ENCODE assay signal across 13 cellular contexts in the genomic region with DNA sequence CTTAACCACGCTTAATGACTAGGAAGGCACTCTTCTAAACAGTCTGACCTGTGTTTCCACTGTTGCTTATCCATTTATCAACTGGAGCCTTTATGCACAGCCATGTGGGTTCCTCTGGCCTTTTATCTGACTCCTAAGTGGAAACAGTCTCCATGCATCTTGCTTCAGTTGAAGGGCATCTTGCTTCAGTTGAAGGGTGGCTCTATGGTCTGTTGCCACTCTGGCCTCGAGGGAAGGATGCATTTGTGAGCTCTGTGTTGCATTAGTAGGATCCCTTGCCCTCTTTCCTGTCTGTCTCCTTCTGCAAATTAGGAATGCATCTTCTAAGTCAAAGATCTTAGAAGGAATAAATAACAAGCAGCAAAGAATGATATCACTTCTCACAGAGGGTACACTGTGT. TPM values are rescaled to one million over a fixed set of nuclear protein-coding genes. Genes with fewer than 3 reads are reported as not detected.
A peak's percentile ranks its signal among the peaks of the same experiment; 100 is the strongest.
DNase-seq lines count a peak whose midpoint lies in the region; ATAC-seq and TF ChIP-seq lines count a peak whose summit lies in the region.
"Had no signal": no experiment of that assay in that cellular context is flagged by ENCODE, and none has a peak within 500 bp of the region (broad histone marks: within the 10 kb centered on the region; RNA-seq: fewer than 3 reads in every experiment).

No MANE protein-coding gene starts in this region.

- TF ChIP-seq CTCF in Peyer's patch (IDR thresholded peaks at IDR 0.05) (no peak), fibroblast of villous mesenchyme (IDR thresholded peaks at IDR 0.05; ENCODE audit: insufficient read depth, low read depth, low read length) (no peak), transverse colon (IDR thresholded peaks at IDR 0.05) (no peak)

- H3K27me3 ChIP-seq in Peyer's patch (no peaks in the 10 kb centered on the region), transverse colon (no peaks in the 10 kb centered on the region)

- ATAC-seq in SK-N-SH treated with all-trans-retinoic acid at 6 μM for 48 hours (peak; percentile 43; the same call in 1 of the 3 replicates), GM21529 (IDR thresholded peaks at IDR 0.05; ENCODE audit: unreplicated experiment) (no peak)
- ATAC-seq: GM12878 had no signal

- 69 to 83% methylated on average over 1 to 2 of the region's 2 CpGs for WGBS in transverse colon (ENCODE audit: low coverage in 1 of 2), 2 donors

- in situ Hi-C loops in transverse colon (cut with MboI; ENCODE audit: low pct_ligation_motif_present in 1 of 4, low pct_unique_long_range_greater_than_20kb in 1 of 4, low sequenced_read_pairs in 3 of 4), result no loop called here

- intact Hi-C loops in transverse colon (cut with DNase I; ENCODE audit: low total_unique reads), result no loop called here

- H3K9me3 ChIP-seq in Peyer's patch (no peaks in the 10 kb centered on the region), transverse colon (no peaks in the 10 kb centered on the region)
- H3K9me3 ChIP-seq: HAP-1 had no signal

- TF ChIP-seq POLR2A in Peyer's patch (IDR thresholded peaks at IDR 0.05) (no peak), transverse colon (IDR thresholded peaks at IDR 0.05) (no peak)

- DNase-seq in Peyer's patch (no peak), fibroblast of villous mesenchyme (ENCODE audit: low read depth) (peak; percentile 39), transverse colon (no peak), GOT3 (lab: John Stamatoyannopoulos, UW) (no peak), NCI-H1694 (lab: John Stamatoyannopoulos, UW) (no peak)
- DNase-seq: CD4-positive, alpha-beta memory T cell; DMS79 had no signal

- H3K4me1 ChIP-seq in Peyer's patch, result peaks cover 0 to 24% (median 2%) of the 10 kb centered on the region in 4 donors
- peaks cover 0 to 37% (median 8%) of the 10 kb centered on the region in 4 donors for H3K4me1 ChIP-seq in transverse colon
- H3K4me1 ChIP-seq: HAP-1 had no signal

- H3K4me3 ChIP-seq in Peyer's patch (no peak overlapping the region), fibroblast of villous mesenchyme (ENCODE audit: low read depth, low read length) (no peak overlapping the region), transverse colon (no peak overlapping the region)
- H3K4me3 ChIP-seq: GM12878, HAP-1 had no signal

- H3K27ac ChIP-seq in Peyer's patch (peak overlapping the region; percentile 18 to 85 (median 26)), transverse colon (peak overlapping the region in 3 of 4 donors; percentile 79 to 84 (median 84))
- H3K27ac ChIP-seq: C4-2B had no signal

- H3K36me3 ChIP-seq in Peyer's patch (peaks cover 0 to 30% (median 0%) of the 10 kb centered on the region in 3 donors), transverse colon (peaks cover 0 to 19% (median 0%) of the 10 kb centered on the region in 4 donors)

- TF ChIP-seq EP300 in transverse colon (IDR thresholded peaks at IDR 0.05; ENCODE audit: low read depth), result no peak

TF ChIP-seq in SK-N-SH treated with all-trans-retinoic acid at 6 μM for 48 hours, 23 proteins besides CTCF, POLR2A, EP300 and RAD21:
- peak; percentile 65; the same call in 1 of the 2 replicates for TF ChIP-seq ZNF70 (CRISPR knock-in tag; IDR thresholded peaks at IDR 0.05)
- TF ChIP-seq PPARA (CRISPR knock-in tag; IDR thresholded peaks at IDR 0.05; ENCODE audit: borderline replicate concordance), result 0 out of 2 replicates have a peak, but pooled peaks have one; percentile 29
- TF ChIP-seq, protein P1, sequence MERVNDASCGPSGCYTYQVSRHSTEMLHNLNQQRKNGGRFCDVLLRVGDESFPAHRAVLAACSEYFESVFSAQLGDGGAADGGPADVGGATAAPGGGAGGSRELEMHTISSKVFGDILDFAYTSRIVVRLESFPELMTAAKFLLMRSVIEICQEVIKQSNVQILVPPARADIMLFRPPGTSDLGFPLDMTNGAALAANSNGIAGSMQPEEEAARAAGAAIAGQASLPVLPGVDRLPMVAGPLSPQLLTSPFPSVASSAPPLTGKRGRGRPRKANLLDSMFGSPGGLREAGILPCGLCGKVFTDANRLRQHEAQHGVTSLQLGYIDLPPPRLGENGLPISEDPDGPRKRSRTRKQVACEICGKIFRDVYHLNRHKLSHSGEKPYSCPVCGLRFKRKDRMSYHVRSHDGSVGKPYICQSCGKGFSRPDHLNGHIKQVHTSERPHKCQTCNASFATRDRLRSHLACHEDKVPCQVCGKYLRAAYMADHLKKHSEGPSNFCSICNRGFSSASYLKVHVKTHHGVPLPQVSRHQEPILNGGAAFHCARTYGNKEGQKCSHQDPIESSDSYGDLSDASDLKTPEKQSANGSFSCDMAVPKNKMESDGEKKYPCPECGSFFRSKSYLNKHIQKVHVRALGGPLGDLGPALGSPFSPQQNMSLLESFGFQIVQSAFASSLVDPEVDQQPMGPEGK (CRISPR knock-in tag; IDR thresholded peaks at IDR 0.05; ENCODE audit: borderline replicate concordance), result no peak
- TF ChIP-seq, protein P2, sequence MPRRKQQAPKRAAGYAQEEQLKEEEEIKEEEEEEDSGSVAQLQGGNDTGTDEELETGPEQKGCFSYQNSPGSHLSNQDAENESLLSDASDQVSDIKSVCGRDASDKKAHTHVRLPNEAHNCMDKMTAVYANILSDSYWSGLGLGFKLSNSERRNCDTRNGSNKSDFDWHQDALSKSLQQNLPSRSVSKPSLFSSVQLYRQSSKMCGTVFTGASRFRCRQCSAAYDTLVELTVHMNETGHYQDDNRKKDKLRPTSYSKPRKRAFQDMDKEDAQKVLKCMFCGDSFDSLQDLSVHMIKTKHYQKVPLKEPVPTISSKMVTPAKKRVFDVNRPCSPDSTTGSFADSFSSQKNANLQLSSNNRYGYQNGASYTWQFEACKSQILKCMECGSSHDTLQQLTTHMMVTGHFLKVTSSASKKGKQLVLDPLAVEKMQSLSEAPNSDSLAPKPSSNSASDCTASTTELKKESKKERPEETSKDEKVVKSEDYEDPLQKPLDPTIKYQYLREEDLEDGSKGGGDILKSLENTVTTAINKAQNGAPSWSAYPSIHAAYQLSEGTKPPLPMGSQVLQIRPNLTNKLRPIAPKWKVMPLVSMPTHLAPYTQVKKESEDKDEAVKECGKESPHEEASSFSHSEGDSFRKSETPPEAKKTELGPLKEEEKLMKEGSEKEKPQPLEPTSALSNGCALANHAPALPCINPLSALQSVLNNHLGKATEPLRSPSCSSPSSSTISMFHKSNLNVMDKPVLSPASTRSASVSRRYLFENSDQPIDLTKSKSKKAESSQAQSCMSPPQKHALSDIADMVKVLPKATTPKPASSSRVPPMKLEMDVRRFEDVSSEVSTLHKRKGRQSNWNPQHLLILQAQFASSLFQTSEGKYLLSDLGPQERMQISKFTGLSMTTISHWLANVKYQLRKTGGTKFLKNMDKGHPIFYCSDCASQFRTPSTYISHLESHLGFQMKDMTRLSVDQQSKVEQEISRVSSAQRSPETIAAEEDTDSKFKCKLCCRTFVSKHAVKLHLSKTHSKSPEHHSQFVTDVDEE (CRISPR knock-in tag; IDR thresholded peaks at IDR 0.05), result peak; percentile 96; the same call in 1 of the 2 replicates
- TF ChIP-seq ZNF8 (CRISPR knock-in tag; IDR thresholded peaks at IDR 0.05), result no peak
- TF ChIP-seq GLIS3 (CRISPR knock-in tag; IDR thresholded peaks at IDR 0.05), result 0 out of 2 replicates have a peak, but pooled peaks have one; percentile 35
- no peak for TF ChIP-seq OSR1 (CRISPR knock-in tag; IDR thresholded peaks at IDR 0.05)
- peak; percentile 96 for TF ChIP-seq TCF4 (CRISPR knock-in tag; IDR thresholded peaks at IDR 0.05; ENCODE audit: borderline replicate concordance)
- 0 out of 2 replicates have a peak, but pooled peaks have one; percentile 41 for TF ChIP-seq ARNTL (CRISPR knock-in tag; IDR thresholded peaks at IDR 0.05; ENCODE audit: borderline replicate concordance, low read depth)
- TF ChIP-seq BACH2 (CRISPR knock-in tag; IDR thresholded peaks at IDR 0.05; ENCODE audit: borderline replicate concordance), result no peak
- TF ChIP-seq ZFP3 (CRISPR knock-in tag; IDR thresholded peaks at IDR 0.05), result 0 out of 2 replicates have a peak, but pooled peaks have one; percentile 60
- peak; percentile 78; the same call in 1 of the 2 replicates for TF ChIP-seq ZNF565 (CRISPR knock-in tag; conservative IDR thresholded peaks at IDR 0.05; ENCODE audit: low read depth)

RNA-seq across cellular contexts. Expression of gene C11orf96, which starts 25.8 kb away (rescaled TPM):
- total RNA-seq in Peyer's patch, result 10 to 100 TPM in 3 of 4 donors, 1 to 10 TPM in 1; 4.9 to 82.5 (median 31.6) TPM
- total RNA-seq in fibroblast of villous mesenchyme, result 13.2 and 17.3 TPM in 2 replicates
- 100 to 1,000 TPM in 2 of 4 donors, 10 to 100 TPM in 2; 20.6 to 305 (median 134) TPM for total RNA-seq in transverse colon
- total RNA-seq: G401 had no signal

RNA-seq across cellular contexts. Expression of gene ALKBH3, which starts 36.0 kb away (rescaled TPM):
- total RNA-seq in Peyer's patch (10 to 100 TPM; 24.4 to 83.3 (median 28.2) TPM), fibroblast of villous mesenchyme (33.7 and 51.5 TPM in 2 replicates), transverse colon (10 to 100 TPM in 3 of 4 donors, 1 to 10 TPM in 1; 7.2 to 27.6 (median 23.5) TPM)
